In the genomic region with DNA sequence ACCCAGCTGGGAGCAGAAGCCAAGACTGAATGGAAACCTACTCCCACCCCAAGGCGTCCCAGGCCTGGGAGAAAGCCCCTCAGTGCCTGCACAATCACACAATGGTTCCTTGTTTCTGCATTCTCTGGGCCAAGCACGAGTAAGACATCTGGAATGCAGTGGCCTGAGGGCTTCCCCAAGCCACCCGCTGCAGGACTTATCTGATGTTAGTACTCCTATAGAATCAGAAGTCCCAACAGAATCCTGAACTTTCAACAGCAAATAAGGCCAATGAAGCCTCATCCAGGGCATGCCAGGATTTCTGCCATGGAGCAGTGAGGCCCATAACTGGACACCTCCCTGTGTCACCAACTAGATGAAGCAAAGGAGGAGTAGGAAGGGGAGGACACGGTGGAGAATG, we compare ENCODE assay signal across 12 cellular contexts. TPM values are rescaled to one million over a fixed set of nuclear protein-coding genes. Genes with fewer than 3 reads are reported as not detected.
A peak's percentile ranks its signal among the peaks of the same experiment; 100 is the strongest.
DNase-seq lines count a peak whose midpoint lies in the region; ATAC-seq, FAIRE-seq and TF ChIP-seq lines count a peak whose summit lies in the region.
"Had no signal": no experiment of that assay in that cellular context is flagged by ENCODE, and none has a peak within 500 bp of the region (broad histone marks: within the 10 kb centered on the region; RNA-seq: fewer than 3 reads in every experiment).

No MANE protein-coding gene starts in this region.

- peak; percentile 19 for FAIRE-seq in K562 (lab: Jason Lieb, UNC)

- H3K9ac ChIP-seq in HUES6 (ENCODE audit: low read length) = peak overlapping the region; percentile 9
- peak overlapping the region in 1 of 2 experiments; percentile 26; a peak in 1 of 4 replicates for H3K9ac ChIP-seq in K562 (ENCODE audit: insufficient read depth in 1 of 2, low read depth in 2 of 2, low read length in 2 of 2)

- DNase-seq in K562 (ENCODE audit: extremely low read depth in 1 of 4, low spot score in 3 of 4) (peak in 2 of 4 experiments; percentile 51 to 59), islet precursor cell (peak; percentile 100), NCI-H510A (lab: John Stamatoyannopoulos, UW) (no peak), NCI-H1930 (lab: John Stamatoyannopoulos, UW) (no peak)
- DNase-seq in activated T-cell treated with anti-CD3 and anti-CD28 coated beads, Interleukin-2, amount 50 U/mL, for 72 hours = no peak
- DNase-seq: activated CD4-positive, alpha-beta T cell treated with anti-CD3 and anti-CD28 coated beads, Interleukin-2, amount 50 U/mL, for 4 hours; stimulated activated CD4-positive, alpha-beta T cell treated with anti-CD3 and anti-CD28 coated beads, Interleukin-2, amount 100 ng/mL, for 24 hours; thyroid gland had no signal

- no peak for TF ChIP-seq EP300 in K562 (IDR thresholded peaks at IDR 0.05; ENCODE audit: low read length)

- CTCF ChIA-PET in K562 (lab: Yijun Ruan, JAX; ENCODE audit: low intra/inter-chr PET ratio) = interaction anchor here (0.6 kb wide), 1 partner anchor 9 kb away, joined by 3 read pairs; no protein-coding TSS in a partner anchor

- no peaks in the 10 kb centered on the region for H3K36me3 ChIP-seq in HUES6 (ENCODE audit: control insufficient read depth, insufficient read depth, low read length)
- peaks cover 17% of the 10 kb centered on the region; the same call in 2 of the 3 replicates for H3K36me3 ChIP-seq in K562 (ENCODE audit: control insufficient read depth, insufficient read depth, low read length)
- H3K36me3 ChIP-seq: ascending aorta, thyroid gland had no signal

- H3K4me2 ChIP-seq in K562 (ENCODE audit: insufficient read depth, low read length) = 0 out of 2 replicates have a peak overlapping the region, but pooled peaks have one; percentile 39

- H3K4me1 Mint-ChIP-seq in activated T-cell treated with anti-CD3 and anti-CD28 coated beads, Interleukin-2, amount 50 U/mL, for 72 hours (ENCODE audit: low read depth) = peaks cover 63% of the 10 kb centered on the region

- H2AFZ ChIP-seq in K562 (ENCODE audit: low read depth, low read length) = no peak overlapping the region

- no peaks in the 10 kb centered on the region for H3K9me3 Mint-ChIP-seq in activated T-cell treated with anti-CD3 and anti-CD28 coated beads, Interleukin-2, amount 50 U/mL, for 72 hours

- no peaks in the 10 kb centered on the region for H3K36me3 Mint-ChIP-seq in activated T-cell treated with anti-CD3 and anti-CD28 coated beads, Interleukin-2, amount 50 U/mL, for 72 hours (ENCODE audit: insufficient read depth in 2 of 2)

- no peak overlapping the region for H3K4me3 Mint-ChIP-seq in activated T-cell treated with anti-CD3 and anti-CD28 coated beads, Interleukin-2, amount 50 U/mL, for 72 hours

- H3K4me3 ChIP-seq in HUES6 (ENCODE audit: low read depth, low read length) = peak overlapping the region; percentile 11; the same call in 1 of the 2 replicates
- no peak overlapping the region for H3K4me3 ChIP-seq in K562
- H3K4me3 ChIP-seq: ascending aorta, thyroid gland had no signal

- TF ChIP-seq RAD21 in K562 (CRISPR knock-in tag; conservative IDR thresholded peaks at IDR 0.05 in 1 of 2, IDR thresholded peaks at IDR 0.05 in 1 of 2) = no peak

- WGBS in K562 (ENCODE audit: insufficient coverage, low coverage, missing lambda C conversion rate) = 4% methylated on average over 4 of the region's 4 CpGs

- TF ChIP-seq CTCF in 22Rv1 (IDR thresholded peaks at IDR 0.05) (no peak), K562 (IDR thresholded peaks at IDR 0.05 in 2 of 3, conservative IDR thresholded peaks at IDR 0.05 in 1 of 3; ENCODE audit: insufficient read depth in 2 of 3, low read depth in 1 of 3, low read length in 3 of 3) (no peak)

- peaks cover 83% of the 10 kb centered on the region for H3K79me2 ChIP-seq in K562 (ENCODE audit: control insufficient read depth, insufficient read depth, low read length)

- H3K27me3 ChIP-seq in HUES6 (ENCODE audit: control insufficient read depth, insufficient read depth, low read length) (no peaks in the 10 kb centered on the region), K562 (ENCODE audit: control insufficient read depth in 2 of 2, insufficient read depth in 2 of 2, low read length in 2 of 2) (no peaks in the 10 kb centered on the region)
- H3K27me3 ChIP-seq: ascending aorta, thyroid gland had no signal

- POLR2A ChIA-PET in K562 (lab: Yijun Ruan, JAX) = no interaction called here

- ATAC-seq in K562 = no peak
- ATAC-seq in activated T-cell treated with anti-CD3 and anti-CD28 coated beads, Interleukin-2, amount 50 U/mL, for 72 hours (replicated peaks in 1 of 2) = no peak
- no peak for ATAC-seq in HG02623 (IDR thresholded peaks at IDR 0.05; ENCODE audit: unreplicated experiment)

- TF ChIP-seq POLR2A in K562 (conservative IDR thresholded peaks at IDR 0.05) = no peak

- in situ Hi-C loops in K562 (cut with MboI) = no loop called here

- no peaks in the 10 kb centered on the region for H3K27me3 Mint-ChIP-seq in activated T-cell treated with anti-CD3 and anti-CD28 coated beads, Interleukin-2, amount 50 U/mL, for 72 hours (ENCODE audit: low read depth)

- intact Hi-C loops in K562 (cut with micrococcal nuclease) = no loop called here

- BruUV-seq in K562 (replicated peaks; lab: Mats Ljungman, UMichigan) = no TSS peak

- H3K4me1 ChIP-seq in HUES6 (ENCODE audit: control insufficient read depth, insufficient read depth, low read length) (peaks cover 50% of the 10 kb centered on the region), K562 (replicated peaks in 1 of 2; ENCODE audit: control insufficient read depth in 2 of 2, insufficient read depth in 2 of 2, low read length in 2 of 2) (peaks cover 63 to 64% of the 10 kb centered on the region in 2 experiments)

- peaks cover 13% of the 10 kb centered on the region for H3K9me1 ChIP-seq in K562 (ENCODE audit: control insufficient read depth, insufficient read depth, low read length)

- H3K9me3 ChIP-seq in HUES6 (ENCODE audit: control insufficient read depth, insufficient read depth, low read depth, low read length) (no peaks in the 10 kb centered on the region), K562 (replicated peaks; ENCODE audit: control insufficient read depth, insufficient read depth, low read depth, low read length) (no peaks in the 10 kb centered on the region)
- H3K9me3 ChIP-seq: ascending aorta, thyroid gland had no signal

- peaks cover 10% of the 10 kb centered on the region; the same call in 1 of the 2 replicates for H4K20me1 ChIP-seq in K562 (replicated peaks; ENCODE audit: control insufficient read depth, insufficient read depth, low read length)

- H3K27ac Mint-ChIP-seq in activated T-cell treated with anti-CD3 and anti-CD28 coated beads, Interleukin-2, amount 50 U/mL, for 72 hours = no peak overlapping the region

- peak overlapping the region; percentile 52 for H3K27ac ChIP-seq in 22Rv1
- no peak overlapping the region for H3K27ac ChIP-seq in HUES6 (ENCODE audit: low read depth, low read length)
- no peak overlapping the region for H3K27ac ChIP-seq in K562 (ENCODE audit: extremely low read depth, low read depth, low read length)
- H3K27ac ChIP-seq: ascending aorta had no signal

TF ChIP-seq in K562, 482 proteins besides CTCF, POLR2A, EP300 and RAD21 (continues in another document):
- TF ChIP-seq FOSL1 (tag; conservative IDR thresholded peaks at IDR 0.05) = peak; percentile 35; the same call in 1 of the 2 replicates
- 0 out of 2 replicates have a peak, but pooled peaks have one; percentile 17 for TF ChIP-seq SOX6 (IDR thresholded peaks at IDR 0.05)
- TF ChIP-seq, protein P1, sequence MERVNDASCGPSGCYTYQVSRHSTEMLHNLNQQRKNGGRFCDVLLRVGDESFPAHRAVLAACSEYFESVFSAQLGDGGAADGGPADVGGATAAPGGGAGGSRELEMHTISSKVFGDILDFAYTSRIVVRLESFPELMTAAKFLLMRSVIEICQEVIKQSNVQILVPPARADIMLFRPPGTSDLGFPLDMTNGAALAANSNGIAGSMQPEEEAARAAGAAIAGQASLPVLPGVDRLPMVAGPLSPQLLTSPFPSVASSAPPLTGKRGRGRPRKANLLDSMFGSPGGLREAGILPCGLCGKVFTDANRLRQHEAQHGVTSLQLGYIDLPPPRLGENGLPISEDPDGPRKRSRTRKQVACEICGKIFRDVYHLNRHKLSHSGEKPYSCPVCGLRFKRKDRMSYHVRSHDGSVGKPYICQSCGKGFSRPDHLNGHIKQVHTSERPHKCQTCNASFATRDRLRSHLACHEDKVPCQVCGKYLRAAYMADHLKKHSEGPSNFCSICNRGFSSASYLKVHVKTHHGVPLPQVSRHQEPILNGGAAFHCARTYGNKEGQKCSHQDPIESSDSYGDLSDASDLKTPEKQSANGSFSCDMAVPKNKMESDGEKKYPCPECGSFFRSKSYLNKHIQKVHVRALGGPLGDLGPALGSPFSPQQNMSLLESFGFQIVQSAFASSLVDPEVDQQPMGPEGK (CRISPR knock-in tag; IDR thresholded peaks at IDR 0.05; ENCODE audit: borderline replicate concordance) = no peak
- TF ChIP-seq MCM2 (IDR thresholded peaks at IDR 0.05; ENCODE audit: low read depth) = no peak

RNA-seq across cellular contexts. Expression of a gene that starts 28.6 kb away (rescaled TPM):
- 148 and 349 TPM in 2 replicates for total RNA-seq in K562 (2011; cell fraction: chromatin; rRNA removed; ENCODE audit: low replicate concordance)
- total RNA-seq in K562 (2011; cell fraction: nucleolus; rRNA removed) = 124 and 136 TPM in 2 replicates
- total RNA-seq in K562 (2011; cell fraction: nucleoplasm; rRNA removed) = 129 and 134 TPM in 2 replicates
- total RNA-seq in K562 (2014; rRNA removed) (41.7 and 42.3 TPM in 2 replicates), K562 (2014; rRNA removed; fragmentation: Illumina TruSeq; extraction: Trizol) (10.4 and 16.4 TPM in 2 replicates), K562 (2015; rRNA removed; fragmentation: Illumina TruSeq; extraction: Trizol) (17.1 and 19.2 TPM in 2 replicates), K562 (2021) (51.8 and 65.4 TPM in 2 replicates)
- polyA plus RNA-seq in K562 (2011; rRNA removed) (8.1 and 10.7 TPM in 2 replicates), K562 (2014; fragmentation: Illumina TruSeq; extraction: Trizol) (34.4 and 39.1 TPM in 2 replicates), K562 (2014; fragmentation: Nextera tagmentation; extraction: Ambion mirVana) (1 to 10 TPM; 2.5 TPM), K562 (2014; rRNA removed) (20.4 and 32.3 TPM in 2 replicates)
- 7.3 and 9.5 TPM in 2 replicates for polyA plus RNA-seq in K562 (2011; cell fraction: cytosol; rRNA removed)
- 62.2 and 107 TPM in 2 replicates for polyA plus RNA-seq in K562 (2011; cell fraction: nucleus; rRNA removed)
- polyA plus RNA-seq in K562 (2012) = 31.3 and 34.9 TPM in 2 replicates
- 12.1 and 19.8 TPM in 2 replicates for polyA minus RNA-seq in K562 (2011; rRNA and poly(A)+ RNA removed)
- 22.1 and 22.6 TPM in 2 replicates for polyA minus RNA-seq in K562 (2011; cell fraction: cytosol; rRNA and poly(A)+ RNA removed)
- polyA minus RNA-seq in K562 (2011; cell fraction: nucleus; rRNA and poly(A)+ RNA removed) = 40.4 and 54.3 TPM in 2 replicates
- 10 to 100 TPM; 49.5 to 51.2 TPM for total RNA-seq in activated T-cell treated with anti-CD3 and anti-CD28 coated beads, Interleukin-2, amount 50 U/mL, for 72 hours
